8 cellular contexts compared by ENCODE assay signal in the genomic region with DNA sequence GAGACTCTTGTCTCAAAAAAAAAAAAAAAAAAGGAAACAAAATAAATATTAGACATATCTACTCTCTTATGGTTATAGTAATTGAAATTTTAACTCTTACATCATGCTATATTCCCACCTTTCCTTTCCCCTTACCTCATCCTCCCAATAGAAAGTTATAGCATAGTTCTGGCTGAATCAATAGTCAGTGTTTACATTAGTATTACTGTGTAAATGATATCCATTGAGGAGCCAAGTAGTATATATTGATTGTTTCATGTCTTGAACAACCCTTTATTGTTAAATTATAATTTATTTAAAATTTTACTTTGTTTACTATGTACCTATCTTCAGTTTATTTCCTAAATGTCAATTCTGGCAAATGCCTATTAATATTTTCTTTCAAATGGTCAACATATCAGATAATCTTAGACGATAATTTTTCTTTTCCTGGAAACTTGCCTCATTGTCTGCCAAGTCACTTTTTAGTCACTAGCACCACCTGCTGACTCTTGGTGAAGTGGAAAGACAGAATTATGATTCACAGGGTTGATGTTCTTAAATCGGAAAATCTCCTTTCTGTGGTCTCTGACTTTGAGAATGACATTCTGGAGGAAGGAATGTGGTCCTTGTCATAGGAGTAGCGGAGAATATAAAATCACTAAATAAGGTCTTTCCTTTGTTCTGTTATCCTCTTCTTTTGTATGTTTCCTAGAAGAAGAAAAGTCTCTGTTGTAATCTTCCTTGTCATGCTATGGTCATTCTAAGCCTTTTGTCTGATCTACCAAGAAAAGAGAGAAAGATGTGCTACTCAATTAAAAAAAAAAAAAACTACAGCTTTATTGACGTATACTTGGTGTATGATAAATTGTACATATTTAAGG. TPM values are rescaled to one million over a fixed set of nuclear protein-coding genes. Genes with fewer than 3 reads are reported as not detected.
DNase-seq lines count a peak whose midpoint lies in the region; ATAC-seq, FAIRE-seq and TF ChIP-seq lines count a peak whose summit lies in the region.

No MANE protein-coding gene starts in this region.

- no peaks in the 10 kb centered on the region for H3K36me3 ChIP-seq in K562 (ENCODE audit: control insufficient read depth, insufficient read depth, low read length)

- WGBS in K562 (ENCODE audit: insufficient coverage, low coverage, missing lambda C conversion rate): 2% methylated on average over 4 of the region's 4 CpGs

- no peak for TF ChIP-seq POLR2A in K562 (conservative IDR thresholded peaks at IDR 0.05)

- peak; percentile 86 for FAIRE-seq in K562 (lab: Jason Lieb, UNC)

- no peak overlapping the region for H3K4me3 ChIP-seq in K562

- no peaks in the 10 kb centered on the region for H3K9me1 ChIP-seq in K562 (ENCODE audit: control insufficient read depth, insufficient read depth, low read length)

- POLR2A ChIA-PET in K562 (lab: Yijun Ruan, JAX): interaction anchor here (0.7 to 2.2 kb wide), 4 partner anchors 17 to 97 kb away, joined by 3 to 9 read pairs (median 4); a partner anchor contains a TSS

- peaks cover 2 to 6% of the 10 kb centered on the region in 2 experiments for H3K4me1 ChIP-seq in K562 (replicated peaks in 1 of 2; ENCODE audit: control insufficient read depth in 2 of 2, insufficient read depth in 2 of 2, low read length in 2 of 2)

- no TSS peak for BruUV-seq in K562 (replicated peaks; lab: Mats Ljungman, UMichigan)

- intact Hi-C loops in K562 (cut with micrococcal nuclease): loop anchor here (1.0 to 10.0 kb wide), 3 partner anchors 122 to 288 kb away; a partner anchor contains a TSS

- no peak overlapping the region for H3K27ac ChIP-seq in K562 (ENCODE audit: extremely low read depth, low read depth, low read length)

- TF ChIP-seq CTCF in K562 (IDR thresholded peaks at IDR 0.05 in 2 of 3, conservative IDR thresholded peaks at IDR 0.05 in 1 of 3; ENCODE audit: insufficient read depth in 2 of 3, low read depth in 1 of 3, low read length in 3 of 3): peak; percentile 78 to 97 (median 82)

- H3K27me3 ChIP-seq in K562 (ENCODE audit: control insufficient read depth in 2 of 2, insufficient read depth in 2 of 2, low read length in 2 of 2): no peaks in the 10 kb centered on the region

- DNase-seq in activated T-cell treated with anti-CD3 and anti-CD28 coated beads for 1 hour (ENCODE audit: low read depth): peak; percentile 39
- DNase-seq in activated T-cell treated with anti-CD3 and anti-CD28 coated beads, Interleukin-2, amount 50 U/mL, for 1 hour: no peak
- peak; percentile 34 for DNase-seq in NCI-H1048 (lab: John Stamatoyannopoulos, UW)
- peak; percentile 91 for DNase-seq in SK-MEL-5 (ENCODE audit: low read depth, low spot score)
- DNase-seq in K562 (ENCODE audit: extremely low read depth in 1 of 4, low spot score in 3 of 4): peak; percentile 51 to 83 (median 56)
- DNase-seq in iPS-NIHi7 (ENCODE audit: extremely low spot score): peak; percentile 35
- peak; percentile 59 for DNase-seq in stimulated activated naive CD8-positive, alpha-beta T cell treated with anti-CD3 and anti-CD28 coated beads, Interleukin-15, Interleukin-2, amounts not matched to agents 100 U/mL and 50 U/mL, for 24 hours

- no peaks in the 10 kb centered on the region for H3K9me3 ChIP-seq in K562 (replicated peaks; ENCODE audit: control insufficient read depth, insufficient read depth, low read depth, low read length)

- peak overlapping the region; percentile 71 for H2AFZ ChIP-seq in K562 (ENCODE audit: low read depth, low read length)

- TF ChIP-seq EP300 in K562 (IDR thresholded peaks at IDR 0.05; ENCODE audit: low read length): peak; percentile 26; the same call in 1 of the 2 replicates

- H3K79me2 ChIP-seq in K562 (ENCODE audit: control insufficient read depth, insufficient read depth, low read length): no peaks in the 10 kb centered on the region

- no peak overlapping the region for H3K9ac ChIP-seq in K562 (ENCODE audit: insufficient read depth in 1 of 2, low read depth in 2 of 2, low read length in 2 of 2)

- CTCF ChIA-PET in K562 (lab: Yijun Ruan, JAX; ENCODE audit: low intra/inter-chr PET ratio): interaction anchor here (0.5 to 3.7 kb wide), 7 partner anchors 35 to 262 kb away, joined by 3 to 32 read pairs (median 3); a partner anchor contains a TSS

- no peaks in the 10 kb centered on the region for H4K20me1 ChIP-seq in K562 (replicated peaks; ENCODE audit: control insufficient read depth, insufficient read depth, low read length)

- peak; percentile 98 for TF ChIP-seq RAD21 in K562 (CRISPR knock-in tag; conservative IDR thresholded peaks at IDR 0.05 in 1 of 2, IDR thresholded peaks at IDR 0.05 in 1 of 2)

- ATAC-seq in K562 (peak; percentile 84), GM18858 (IDR thresholded peaks at IDR 0.05; ENCODE audit: unreplicated experiment) (no peak)
- ATAC-seq in stimulated activated naive CD8-positive, alpha-beta T cell treated with anti-CD3 and anti-CD28 coated beads, Interleukin-15, Interleukin-2, amounts not matched to agents 100 U/mL and 50 U/mL, for 24 hours: peak; percentile 82

- in situ Hi-C loops in SK-MEL-5 (cut with HindIII; ENCODE audit: low pct_unique_long_range_greater_than_20kb, low sequenced_read_pairs): no loop called here
- in situ Hi-C loops in K562 (cut with MboI): loop anchor here (5.0 kb wide), 1 partner anchor 166 kb away; a partner anchor contains a TSS

- no peak overlapping the region for H3K4me2 ChIP-seq in K562 (ENCODE audit: insufficient read depth, low read length)

RNA-seq across cellular contexts. Expression of a gene that starts 8.6 kb away (rescaled TPM):
- total RNA-seq in SK-MEL-5 (2014; rRNA removed; shearing (Covaris generic)): not detected in 2 replicates
- polyA plus RNA-seq in SK-MEL-5 (2015; cell fraction: cytosol; rRNA removed): not detected in 2 replicates
- polyA plus RNA-seq in SK-MEL-5 (2015; cell fraction: nucleus; rRNA removed): not detected in 2 replicates
- 6.4 and 7.7 TPM in 2 replicates for total RNA-seq in K562 (2011; cell fraction: chromatin; rRNA removed; ENCODE audit: low replicate concordance)
- 5.4 and 7.8 TPM in 2 replicates for total RNA-seq in K562 (2011; cell fraction: nucleolus; rRNA removed)
- total RNA-seq in K562 (2011; cell fraction: nucleoplasm; rRNA removed): 6.4 and 6.9 TPM in 2 replicates
- 1.1 and 2.5 TPM in 2 replicates for total RNA-seq in K562 (2014; rRNA removed)
- total RNA-seq in K562 (2014; rRNA removed; fragmentation: Illumina TruSeq; extraction: Trizol): 2.1 and 3.3 TPM in 2 replicates
- 1.9 and 2.9 TPM in 2 replicates for total RNA-seq in K562 (2015; rRNA removed; fragmentation: Illumina TruSeq; extraction: Trizol)
- total RNA-seq in K562 (2021): 2.1 and 2.9 TPM in 2 replicates
- 3.2 and 6.6 TPM in 2 replicates for polyA plus RNA-seq in K562 (2011; rRNA removed)
- polyA plus RNA-seq in K562 (2011; cell fraction: cytosol; rRNA removed): 3.0 and 4.6 TPM in 2 replicates
- polyA plus RNA-seq in K562 (2011; cell fraction: nucleus; rRNA removed): 3.7 and 5.5 TPM in 2 replicates
- 2.9 and 4.8 TPM in 2 replicates for polyA plus RNA-seq in K562 (2012)
- polyA plus RNA-seq in K562 (2014; fragmentation: Illumina TruSeq; extraction: Trizol): 2.7 and 3.0 TPM in 2 replicates
- 1 to 10 TPM; 1.0 to 1.3 TPM for polyA plus RNA-seq in K562 (2014; fragmentation: Nextera tagmentation; extraction: Ambion mirVana)
- 2.4 and 5.5 TPM in 2 replicates for polyA plus RNA-seq in K562 (2014; rRNA removed)
- polyA minus RNA-seq in K562 (2011; rRNA and poly(A)+ RNA removed): 4.3 and 4.5 TPM in 2 replicates
- 0.73 and 2.8 TPM in 2 replicates for polyA minus RNA-seq in K562 (2011; cell fraction: cytosol; rRNA and poly(A)+ RNA removed)
- polyA minus RNA-seq in K562 (2011; cell fraction: nucleus; rRNA and poly(A)+ RNA removed): 2.3 and 2.7 TPM in 2 replicates

RNA-seq across cellular contexts. Expression of a gene that starts 16.6 kb away (rescaled TPM):
- 10.6 and 11.2 TPM in 2 replicates for total RNA-seq in SK-MEL-5 (2014; rRNA removed; shearing (Covaris generic))
- polyA plus RNA-seq in SK-MEL-5 (2015; cell fraction: cytosol; rRNA removed): 62.8 and 80.2 TPM in 2 replicates
- polyA plus RNA-seq in SK-MEL-5 (2015; cell fraction: nucleus; rRNA removed): 109 and 152 TPM in 2 replicates
- total RNA-seq in K562 (2011; cell fraction: chromatin; rRNA removed; ENCODE audit: low replicate concordance): 1,167 and 1,393 TPM in 2 replicates
- 716 and 782 TPM in 2 replicates for total RNA-seq in K562 (2011; cell fraction: nucleolus; rRNA removed)
- total RNA-seq in K562 (2011; cell fraction: nucleoplasm; rRNA removed): 756 and 864 TPM in 2 replicates
- total RNA-seq in K562 (2014; rRNA removed): 202 and 226 TPM in 2 replicates
- 278 and 307 TPM in 2 replicates for total RNA-seq in K562 (2014; rRNA removed; fragmentation: Illumina TruSeq; extraction: Trizol)
- 217 and 235 TPM in 2 replicates for total RNA-seq in K562 (2015; rRNA removed; fragmentation: Illumina TruSeq; extraction: Trizol)
- 257 and 263 TPM in 2 replicates for total RNA-seq in K562 (2021)
- 499 and 553 TPM in 2 replicates for polyA plus RNA-seq in K562 (2011; rRNA removed)
- 244 and 270 TPM in 2 replicates for polyA plus RNA-seq in K562 (2011; cell fraction: cytosol; rRNA removed)
- polyA plus RNA-seq in K562 (2011; cell fraction: nucleus; rRNA removed): 1,140 and 1,617 TPM in 2 replicates
- polyA plus RNA-seq in K562 (2012): 256 and 452 TPM in 2 replicates
- polyA plus RNA-seq in K562 (2014; fragmentation: Illumina TruSeq; extraction: Trizol): 253 and 295 TPM in 2 replicates
- polyA plus RNA-seq in K562 (2014; fragmentation: Nextera tagmentation; extraction: Ambion mirVana): 100 to 1,000 TPM; 120 to 237 TPM
- 249 and 259 TPM in 2 replicates for polyA plus RNA-seq in K562 (2014; rRNA removed)
- 595 and 605 TPM in 2 replicates for polyA minus RNA-seq in K562 (2011; rRNA and poly(A)+ RNA removed)
- 116 and 223 TPM in 2 replicates for polyA minus RNA-seq in K562 (2011; cell fraction: cytosol; rRNA and poly(A)+ RNA removed)
- polyA minus RNA-seq in K562 (2011; cell fraction: nucleus; rRNA and poly(A)+ RNA removed): 667 and 1,436 TPM in 2 replicates

RNA-seq across cellular contexts. Expression of a gene that starts 48.4 kb away (rescaled TPM):
- 25.8 and 26.0 TPM in 2 replicates for total RNA-seq in SK-MEL-5 (2014; rRNA removed; shearing (Covaris generic))
- polyA plus RNA-seq in SK-MEL-5 (2015; cell fraction: cytosol; rRNA removed): 26.6 and 34.6 TPM in 2 replicates
- polyA plus RNA-seq in SK-MEL-5 (2015; cell fraction: nucleus; rRNA removed): 38.5 and 43.6 TPM in 2 replicates
- 13.4 and 16.3 TPM in 2 replicates for total RNA-seq in K562 (2011; cell fraction: chromatin; rRNA removed; ENCODE audit: low replicate concordance)
- total RNA-seq in K562 (2011; cell fraction: nucleolus; rRNA removed): 10.0 TPM in 2 replicates
- 9.5 and 10.3 TPM in 2 replicates for total RNA-seq in K562 (2011; cell fraction: nucleoplasm; rRNA removed)
- total RNA-seq in K562 (2014; rRNA removed): 28.5 and 29.6 TPM in 2 replicates
- total RNA-seq in K562 (2014; rRNA removed; fragmentation: Illumina TruSeq; extraction: Trizol): 38.6 and 48.4 TPM in 2 replicates
- total RNA-seq in K562 (2015; rRNA removed; fragmentation: Illumina TruSeq; extraction: Trizol): 35.2 and 38.2 TPM in 2 replicates
- 17.3 and 21.1 TPM in 2 replicates for total RNA-seq in K562 (2021)
- polyA plus RNA-seq in K562 (2011; rRNA removed): 31.0 and 39.4 TPM in 2 replicates
- 20.4 and 22.2 TPM in 2 replicates for polyA plus RNA-seq in K562 (2011; cell fraction: cytosol; rRNA removed)
- 18.8 and 22.7 TPM in 2 replicates for polyA plus RNA-seq in K562 (2011; cell fraction: nucleus; rRNA removed)
- 37.6 and 38.4 TPM in 2 replicates for polyA plus RNA-seq in K562 (2012)
- polyA plus RNA-seq in K562 (2014; fragmentation: Illumina TruSeq; extraction: Trizol): 47.6 and 47.9 TPM in 2 replicates
- polyA plus RNA-seq in K562 (2014; fragmentation: Nextera tagmentation; extraction: Ambion mirVana): 10 to 100 TPM; 14.6 to 21.7 TPM
- polyA plus RNA-seq in K562 (2014; rRNA removed): 36.1 and 48.4 TPM in 2 replicates
- polyA minus RNA-seq in K562 (2011; rRNA and poly(A)+ RNA removed): 13.5 and 15.8 TPM in 2 replicates
- 8.9 and 9.3 TPM in 2 replicates for polyA minus RNA-seq in K562 (2011; cell fraction: cytosol; rRNA and poly(A)+ RNA removed)
- 7.8 and 13.4 TPM in 2 replicates for polyA minus RNA-seq in K562 (2011; cell fraction: nucleus; rRNA and poly(A)+ RNA removed)

RNA-seq across cellular contexts. Expression of a gene that starts 48.6 kb away (rescaled TPM):
- 1.1 and 1.2 TPM in 2 replicates for total RNA-seq in SK-MEL-5 (2014; rRNA removed; shearing (Covaris generic))
- polyA plus RNA-seq in SK-MEL-5 (2015; cell fraction: cytosol; rRNA removed): 2.2 and 4.1 TPM in 2 replicates
- polyA plus RNA-seq in SK-MEL-5 (2015; cell fraction: nucleus; rRNA removed): 9.3 and 13.0 TPM in 2 replicates
- 1.7 and 2.2 TPM in 2 replicates for total RNA-seq in K562 (2011; cell fraction: chromatin; rRNA removed; ENCODE audit: low replicate concordance)
- total RNA-seq in K562 (2011; cell fraction: nucleolus; rRNA removed): 2.3 and 3.2 TPM in 2 replicates
- 2.1 and 2.3 TPM in 2 replicates for total RNA-seq in K562 (2011; cell fraction: nucleoplasm; rRNA removed)
- total RNA-seq in K562 (2014; rRNA removed): 0.41 and 0.86 TPM in 2 replicates
- 0.18 and 0.38 TPM in 2 replicates for total RNA-seq in K562 (2014; rRNA removed; fragmentation: Illumina TruSeq; extraction: Trizol)
- 0.43 and 0.45 TPM in 2 replicates for total RNA-seq in K562 (2015; rRNA removed; fragmentation: Illumina TruSeq; extraction: Trizol)
- 0.89 and 1.6 TPM in 2 replicates for total RNA-seq in K562 (2021)
- 0.81 and 1.0 TPM in 2 replicates for polyA plus RNA-seq in K562 (2011; rRNA removed)
- polyA plus RNA-seq in K562 (2011; cell fraction: cytosol; rRNA removed): 0.80 and 1.2 TPM in 2 replicates
- polyA plus RNA-seq in K562 (2011; cell fraction: nucleus; rRNA removed): 3.0 and 4.9 TPM in 2 replicates
- polyA plus RNA-seq in K562 (2012): 0.68 and 1.0 TPM in 2 replicates
- polyA plus RNA-seq in K562 (2014; fragmentation: Illumina TruSeq; extraction: Trizol): 0.80 and 0.91 TPM in 2 replicates
- polyA plus RNA-seq in K562 (2014; fragmentation: Nextera tagmentation; extraction: Ambion mirVana): under 1 TPM; 0.06 to 0.07 TPM
- polyA plus RNA-seq in K562 (2014; rRNA removed): 0.64 and 0.81 TPM in 2 replicates
- 0.49 and 0.72 TPM in 2 replicates for polyA minus RNA-seq in K562 (2011; rRNA and poly(A)+ RNA removed)
- polyA minus RNA-seq in K562 (2011; cell fraction: cytosol; rRNA and poly(A)+ RNA removed): 0.38 and 1.2 TPM in 2 replicates
- polyA minus RNA-seq in K562 (2011; cell fraction: nucleus; rRNA and poly(A)+ RNA removed): 1.9 and 2.0 TPM in 2 replicates

RNA-seq across cellular contexts. Expression of a gene that starts 55.1 kb away (rescaled TPM):
- 45.1 and 49.7 TPM in 2 replicates for total RNA-seq in SK-MEL-5 (2014; rRNA removed; shearing (Covaris generic))
- 92.9 and 93.2 TPM in 2 replicates for polyA plus RNA-seq in SK-MEL-5 (2015; cell fraction: cytosol; rRNA removed)
- polyA plus RNA-seq in SK-MEL-5 (2015; cell fraction: nucleus; rRNA removed): 20.2 and 22.5 TPM in 2 replicates
- total RNA-seq in K562 (2011; cell fraction: chromatin; rRNA removed; ENCODE audit: low replicate concordance): 5.2 and 6.2 TPM in 2 replicates
- 4.7 and 4.8 TPM in 2 replicates for total RNA-seq in K562 (2011; cell fraction: nucleolus; rRNA removed)
- 8.9 and 14.7 TPM in 2 replicates for total RNA-seq in K562 (2011; cell fraction: nucleoplasm; rRNA removed)
- total RNA-seq in K562 (2014; rRNA removed) (7.4 and 10.7 TPM in 2 replicates), K562 (2014; rRNA removed; fragmentation: Illumina TruSeq; extraction: Trizol) (10.0 and 11.0 TPM in 2 replicates), K562 (2015; rRNA removed; fragmentation: Illumina TruSeq; extraction: Trizol) (11.7 and 12.9 TPM in 2 replicates), K562 (2021) (15.7 and 16.4 TPM in 2 replicates)
- polyA plus RNA-seq in K562 (2011; rRNA removed) (20.6 and 26.5 TPM in 2 replicates), K562 (2014; fragmentation: Illumina TruSeq; extraction: Trizol) (10.5 and 12.5 TPM in 2 replicates), K562 (2014; fragmentation: Nextera tagmentation; extraction: Ambion mirVana) (1 to 10 TPM; 4.6 to 9.2 TPM), K562 (2014; rRNA removed) (13.5 and 16.1 TPM in 2 replicates)
- 23.9 and 30.3 TPM in 2 replicates for polyA plus RNA-seq in K562 (2011; cell fraction: cytosol; rRNA removed)
- 5.3 and 5.5 TPM in 2 replicates for polyA plus RNA-seq in K562 (2011; cell fraction: nucleus; rRNA removed)
- polyA plus RNA-seq in K562 (2012): 4.7 and 8.4 TPM in 2 replicates
- polyA minus RNA-seq in K562 (2011; rRNA and poly(A)+ RNA removed): 17.0 and 21.0 TPM in 2 replicates
- polyA minus RNA-seq in K562 (2011; cell fraction: cytosol; rRNA and poly(A)+ RNA removed): 11.1 and 12.0 TPM in 2 replicates
- 1.8 and 3.0 TPM in 2 replicates for polyA minus RNA-seq in K562 (2011; cell fraction: nucleus; rRNA and poly(A)+ RNA removed)

Comparison
In these comparisons a context has a peak if more than half of its experiments do, and no peak if none do; other contexts are left out.
1. RNA of a gene that starts 16.6 kb away (total RNA-seq): 202 to 1,393 TPM in K562; 10.6 to 11.2 TPM in SK-MEL-5; every median in the first group is over 10 times any median in the second.